ENCODE assay signal across 27 cellular contexts in the genomic region with DNA sequence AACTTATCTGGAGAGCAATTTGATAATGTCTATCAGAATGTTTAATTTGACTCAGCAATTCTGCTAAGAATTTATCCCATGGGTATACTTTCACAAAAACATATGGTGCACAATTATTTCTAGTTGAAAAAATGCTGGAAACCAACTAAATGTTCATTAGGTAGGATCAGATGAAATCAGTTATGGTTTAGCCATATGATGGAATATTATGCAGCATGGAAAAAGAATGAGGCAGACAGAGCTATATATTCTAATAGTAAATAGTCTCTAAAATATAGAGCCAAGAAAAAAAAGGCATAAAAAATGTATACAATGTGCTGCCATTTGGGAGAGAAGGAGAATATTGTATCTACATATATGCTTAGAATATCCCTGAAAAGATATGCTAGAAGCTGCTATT.
"Had no signal": no experiment of that assay in that cellular context is flagged by ENCODE, and none has a peak within 500 bp of the region (broad histone marks: within the 10 kb centered on the region; RNA-seq: fewer than 3 reads in every experiment).

No MANE protein-coding gene starts in this region.

- H3K4me3 ChIP-seq: colonic mucosa, esophagus squamous epithelium, gastrocnemius medialis, heart right ventricle, left lung, lower lobe of right lung, mucosa of descending colon had no signal

- H3K4me3 Mint-ChIP-seq: dendritic cell treated with granulocyte-macrophage colony-stimulating factor and Interleukin-4, amounts not matched to agents 40 ng/mL and 50 ng/mL, for 4 days; effector memory CD8-positive, alpha-beta T cell; endodermal cell; mesothelial cell of epicardium had no signal

- ATAC-seq: effector memory CD8-positive, alpha-beta T cell; esophagus mucosa; gastrocnemius medialis; heart right ventricle; left cardiac atrium; left lung; left ventricle myocardium superior; lower lobe of right lung; mucosa of descending colon had no signal

- H3K27me3 Mint-ChIP-seq: effector memory CD8-positive, alpha-beta T cell had no signal

- H3K9me3 Mint-ChIP-seq: dendritic cell treated with granulocyte-macrophage colony-stimulating factor and Interleukin-4, amounts not matched to agents 40 ng/mL and 50 ng/mL, for 4 days; effector memory CD8-positive, alpha-beta T cell; endodermal cell; mesothelial cell of epicardium had no signal

- H3K9me3 ChIP-seq: colonic mucosa, esophagus squamous epithelium, gastrocnemius medialis, heart right ventricle, left lung, lower lobe of right lung, mucosa of descending colon had no signal

- H3K36me3 Mint-ChIP-seq: mesothelial cell of epicardium had no signal

- H3K4me1 ChIP-seq: colonic mucosa had no signal

- H3K27me3 ChIP-seq: colonic mucosa, esophagus squamous epithelium, gastrocnemius medialis, heart right ventricle had no signal

- H3K36me3 ChIP-seq: colonic mucosa, esophagus squamous epithelium, gastrocnemius medialis, heart right ventricle, left lung, lower lobe of right lung had no signal

- FAIRE-seq: endometrium, islet of Langerhans, keratinocyte had no signal

- H3K27ac Mint-ChIP-seq: dendritic cell treated with granulocyte-macrophage colony-stimulating factor and Interleukin-4, amounts not matched to agents 40 ng/mL and 50 ng/mL, for 4 days; effector memory CD8-positive, alpha-beta T cell; endodermal cell; mesothelial cell of epicardium had no signal

- H3K27ac ChIP-seq: colonic mucosa, epithelial cell of prostate, esophagus squamous epithelium, gastrocnemius medialis, heart right ventricle, left lung, lower lobe of right lung had no signal

- DNase-seq: colonic mucosa; cortex of kidney; effector CD8-positive, alpha-beta T cell; effector memory CD8-positive, alpha-beta T cell; endodermal cell; erythroblast; esophagus squamous epithelium; foreskin fibroblast; foreskin melanocyte; gastrocnemius medialis; glutamatergic neuron; head of caudate nucleus; heart right ventricle; hippocampal formation; left cardiac atrium; left lung; left ventricle myocardium superior; lower lobe of right lung; mesenchymal stem cell; mucosa of descending colon had no signal
